Comparison of ENCODE assay signal across 8 cellular contexts in the genomic region with DNA sequence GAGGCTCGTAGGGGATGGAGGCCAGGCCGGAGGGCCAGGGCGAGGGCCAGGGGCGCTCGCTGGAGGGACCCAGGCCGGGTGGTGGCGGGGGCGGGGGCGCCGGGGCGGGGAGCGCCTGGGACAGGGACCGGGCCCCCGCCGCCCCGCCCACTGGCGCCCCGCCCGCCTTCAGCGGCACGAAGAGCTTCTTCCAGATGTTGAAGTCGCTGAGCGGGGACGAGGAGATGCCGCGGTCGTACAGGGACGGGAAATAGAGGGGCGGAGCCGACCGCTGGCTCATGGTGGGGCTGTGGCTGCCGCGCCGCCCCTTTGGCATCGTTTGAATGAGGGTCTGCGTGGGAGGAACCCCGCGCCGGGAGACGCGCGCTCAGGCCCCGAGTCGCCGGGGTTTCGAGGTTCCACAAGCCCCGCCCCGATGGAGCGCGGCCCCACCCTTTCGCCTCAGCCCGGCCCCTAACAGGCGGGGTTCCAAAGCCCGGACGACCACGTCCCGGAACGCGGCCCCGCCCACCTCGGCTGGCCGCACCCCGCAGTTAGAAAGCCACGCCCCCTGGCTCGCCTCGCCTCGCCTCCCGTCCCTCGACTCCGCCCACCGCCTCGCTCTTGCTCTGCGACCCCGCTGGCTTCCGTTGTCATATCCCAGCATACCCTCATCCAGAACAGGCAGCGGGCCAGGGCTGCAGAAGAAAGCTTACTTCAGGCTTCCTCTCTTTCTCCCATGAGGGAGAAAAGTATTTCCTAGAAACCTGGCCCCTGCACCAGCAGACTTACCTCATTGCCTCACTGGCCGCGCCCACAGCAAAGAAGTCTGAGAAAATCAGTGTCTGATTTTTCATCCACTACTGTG. TPM values are rescaled to one million over a fixed set of nuclear protein-coding genes. Genes with fewer than 3 reads are reported as not detected.
DNase-seq lines count a peak whose midpoint lies in the region; ATAC-seq and TF ChIP-seq lines count a peak whose summit lies in the region.

Gene C11orf91, minus strand, starts transcription at position 402 of the 847 bp plus-strand sequence. Its CDS starts 86 bp downstream, at position 316.

- H3K27me3 ChIP-seq in gastroesophageal sphincter = no peaks in the 10 kb centered on the region
- no peaks in the 10 kb centered on the region for H3K27me3 ChIP-seq in neutrophil
- no peaks in the 10 kb centered on the region for H3K27me3 ChIP-seq in subcutaneous abdominal adipose tissue (ENCODE audit: control insufficient read depth in 5 of 5, insufficient read depth in 4 of 5, low read length in 5 of 5)

- H3K36me3 Mint-ChIP-seq in activated naive CD4-positive, alpha-beta T cell treated with anti-CD3 and anti-CD28 coated beads, Interleukin-2, amount 10 ng/mL, durations not matched to agents 7 days and 5 days = no peaks in the 10 kb centered on the region

- peaks cover 45% of the 10 kb centered on the region for H3K27me3 Mint-ChIP-seq in activated naive CD4-positive, alpha-beta T cell treated with anti-CD3 and anti-CD28 coated beads, Interleukin-2, amount 10 ng/mL, durations not matched to agents 7 days and 5 days

- H3K4me1 ChIP-seq in gastroesophageal sphincter (peaks cover 0 to 51% (median 8%) of the 10 kb centered on the region in 3 donors), neutrophil (ENCODE audit: control insufficient read depth in 1 of 2, insufficient read depth in 1 of 2, low read depth in 1 of 2, low read length in 1 of 2) (peaks cover 59 to 61% of the 10 kb centered on the region in 2 experiments), subcutaneous abdominal adipose tissue (ENCODE audit: control insufficient read depth in 5 of 5, insufficient read depth in 5 of 5, low read length in 5 of 5) (peaks cover 11 to 74% (median 25%) of the 10 kb centered on the region in 5 donors)

- peak within 1 kb of the TSS; percentile 54 to 87 (median 59) for H3K9ac ChIP-seq in subcutaneous abdominal adipose tissue (ENCODE audit: low read length in 5 of 5)

- H3K27ac Mint-ChIP-seq in activated naive CD4-positive, alpha-beta T cell treated with anti-CD3 and anti-CD28 coated beads, Interleukin-2, amount 10 ng/mL, durations not matched to agents 7 days and 5 days = peak within 1 kb of the TSS; percentile 86

- TF ChIP-seq POLR2A in gastroesophageal sphincter (IDR thresholded peaks at IDR 0.05) = peak in 1 of 2 donors; percentile 16

- TF ChIP-seq CTCF in HFF-Myc (IDR thresholded peaks at IDR 0.05; ENCODE audit: low read depth, low read length, missing control alignments) (no peak), gastroesophageal sphincter (IDR thresholded peaks at IDR 0.05) (no peak), neutrophil (IDR thresholded peaks at IDR 0.05) (no peak)

- H3K36me3 ChIP-seq in gastroesophageal sphincter (peaks cover 0 to 11% of the 10 kb centered on the region in 2 donors), neutrophil (no peaks in the 10 kb centered on the region), subcutaneous abdominal adipose tissue (ENCODE audit: control insufficient read depth in 5 of 5, insufficient read depth in 5 of 5, low read length in 5 of 5) (peaks cover 0 to 8% (median 3%) of the 10 kb centered on the region in 5 donors)

- H3K9me3 ChIP-seq in gastroesophageal sphincter = no peaks in the 10 kb centered on the region
- no peaks in the 10 kb centered on the region for H3K9me3 ChIP-seq in neutrophil
- no peaks in the 10 kb centered on the region for H3K9me3 ChIP-seq in subcutaneous abdominal adipose tissue (ENCODE audit: control insufficient read depth in 5 of 5, low read length in 5 of 5)

- 0% methylated on average over 1 of the region's 78 CpGs; no CpG with 5 or more reads in 1 of the 2 donors for WGBS in gastroesophageal sphincter (ENCODE audit: low coverage in 1 of 2), 2 donors

- no peaks in the 10 kb centered on the region for H3K9me3 Mint-ChIP-seq in activated naive CD4-positive, alpha-beta T cell treated with anti-CD3 and anti-CD28 coated beads, Interleukin-2, amount 10 ng/mL, durations not matched to agents 7 days and 5 days

- peak; percentile 96 for DNase-seq in GM03348 (ENCODE audit: low spot score)
- DNase-seq in HFF-Myc (ENCODE audit: extremely low read depth, low read depth) = peak; percentile 87
- peak; percentile 70 for DNase-seq in MV-4-11 (lab: John Stamatoyannopoulos, UW)
- peak; percentile 58 for DNase-seq in SK-MEL-5 (ENCODE audit: low read depth, low spot score)
- peak; percentile 96 for DNase-seq in activated naive CD4-positive, alpha-beta T cell treated with anti-CD3 and anti-CD28 coated beads, Interleukin-2, amount 10 ng/mL, durations not matched to agents 7 days and 5 days

- H3K27ac ChIP-seq in gastroesophageal sphincter = peak within 1 kb of the TSS; percentile 16 to 79 (median 75)
- peak within 1 kb of the TSS; percentile 65 for H3K27ac ChIP-seq in neutrophil
- H3K27ac ChIP-seq in subcutaneous abdominal adipose tissue (ENCODE audit: low read depth, low read length) = peak within 1 kb of the TSS; percentile 84

- peak within 1 kb of the TSS; percentile 78 for H3K4me3 Mint-ChIP-seq in activated naive CD4-positive, alpha-beta T cell treated with anti-CD3 and anti-CD28 coated beads, Interleukin-2, amount 10 ng/mL, durations not matched to agents 7 days and 5 days

- no peak for TF ChIP-seq EP300 in gastroesophageal sphincter (IDR thresholded peaks at IDR 0.05)

- in situ Hi-C loops in SK-MEL-5 (cut with HindIII; ENCODE audit: low pct_unique_long_range_greater_than_20kb, low sequenced_read_pairs) = no loop called here

- peak; percentile 89 for ATAC-seq in gastroesophageal sphincter

- H3K4me3 ChIP-seq in HFF-Myc (replicated peaks; ENCODE audit: low read depth, low read length) (peak within 1 kb of the TSS; percentile 37), gastroesophageal sphincter (peak within 1 kb of the TSS; percentile 55 to 57), neutrophil (ENCODE audit: low read depth in 1 of 2, low read length in 1 of 2) (peak within 1 kb of the TSS; percentile 76 to 96), subcutaneous abdominal adipose tissue (ENCODE audit: low read depth in 1 of 5, low read length in 5 of 5) (peak within 1 kb of the TSS; percentile 52 to 64 (median 57))

- H3K4me1 Mint-ChIP-seq in activated naive CD4-positive, alpha-beta T cell treated with anti-CD3 and anti-CD28 coated beads, Interleukin-2, amount 10 ng/mL, durations not matched to agents 7 days and 5 days = peaks cover 24% of the 10 kb centered on the region

- CTCF ChIA-PET in activated naive CD4-positive, alpha-beta T cell treated with anti-CD3 and anti-CD28 coated beads, Interleukin-2, amount 10 ng/mL, durations not matched to agents 7 days and 5 days (lab: Charles Lee) = interaction anchor here (1.1 to 1.8 kb wide), 2 partner anchors 9 to 15 kb away, joined by 3 to 8 read pairs; no protein-coding TSS in a partner anchor

RNA-seq across cellular contexts. Expression of gene C11orf91, which starts in this region (rescaled TPM):
- total RNA-seq in SK-MEL-5 (2014; rRNA removed; shearing (Covaris generic)) = 0.29 TPM in 1 of 2 replicates, not detected in the other
- polyA plus RNA-seq in SK-MEL-5 (2015; cell fraction: cytosol; rRNA removed) = not detected in 2 replicates
- polyA plus RNA-seq in SK-MEL-5 (2015; cell fraction: nucleus; rRNA removed) = 0.94 and 1.8 TPM in 2 replicates
- total RNA-seq in gastroesophageal sphincter = not detected

Comparison
In these comparisons a context has a peak if more than half of its experiments do, and no peak if none do; other contexts are left out.
1. Peak in every context shown above with its lines: DNase-seq, ATAC-seq, H3K4me3 ChIP-seq and H3K27ac ChIP-seq.
2. Peak in ATAC-seq, H3K4me3 ChIP-seq and H3K27ac ChIP-seq in gastroesophageal sphincter; RNA of the gene not detected or under 1 TPM.